In genomic region chr19:16197188-16197621, GRCh38 we compare ENCODE assay signal across 1 cellular context.
TF ChIP-seq lines count a peak whose summit lies in the region.

No MANE protein-coding gene starts in this region.

TF ChIP-seq in HEK293, 187 proteins besides CTCF, POLR2A, EP300 and RAD21 (continued from another document):
- TF ChIP-seq SP7 (tag by site-specific recombination; IDR thresholded peaks at IDR 0.05) (peak; percentile 69), SALL2 (tag by site-specific recombination; IDR thresholded peaks at IDR 0.05; ENCODE audit: borderline replicate concordance) (no peak), ZNF335 (tag by site-specific recombination; conservative IDR thresholded peaks at IDR 0.05) (no peak; the same call in none of the 2 replicates), ZNF513 (tag by site-specific recombination; IDR thresholded peaks at IDR 0.05) (0 out of 2 replicates have a peak, but pooled peaks have one; percentile 27), ZBTB1 (tag by site-specific recombination; IDR thresholded peaks at IDR 0.05) (peak; percentile 72; the same call in 1 of the 2 replicates), ZNF558 (tag by site-specific recombination; IDR thresholded peaks at IDR 0.05) (no peak; the same call in 1 of the 2 replicates), TSHZ1 (tag by site-specific recombination; IDR thresholded peaks at IDR 0.05; ENCODE audit: borderline replicate concordance) (peak; percentile 69; the same call in 1 of the 2 replicates), SCRT2 (tag by site-specific recombination; IDR thresholded peaks at IDR 0.05) (peak; percentile 98)
TF ChIP-seq in HEK293: peak in this region for 15.
